In genomic region chr3:111846717-111847116, GRCh38 we compare ENCODE assay signal across 17 cellular contexts. TPM values are rescaled to one million over a fixed set of nuclear protein-coding genes. Genes with fewer than 3 reads are reported as not detected.
A peak's percentile ranks its signal among the peaks of the same experiment; 100 is the strongest.
DNase-seq lines count a peak whose midpoint lies in the region; ATAC-seq, FAIRE-seq and TF ChIP-seq lines count a peak whose summit lies in the region.
"Had no signal": no experiment of that assay in that cellular context is flagged by ENCODE, and none has a peak within 500 bp of the region (broad histone marks: within the 10 kb centered on the region; RNA-seq: fewer than 3 reads in every experiment).

No MANE protein-coding gene starts in this region.

- H3K9ac ChIP-seq in HepG2 (ENCODE audit: insufficient read depth, low read depth, low read length) (no peak overlapping the region), neuronal stem cell (ENCODE audit: low read depth, low read length, poor library complexity) (no peak overlapping the region)

- 54% methylated on average over 2 of the region's 2 CpGs for WGBS in right lobe of liver (ENCODE audit: insufficient coverage, low coverage, low lambda C conversion rate, missing lambda C conversion rate)
- WGBS in HepG2 (ENCODE audit: low lambda C conversion rate), result 93% methylated on average over 2 of the region's 2 CpGs
- WGBS in neuronal stem cell (ENCODE audit: extremely low coverage in 2 of 2, insufficient read length in 2 of 2, insufficient replicate concordance in 1 of 2), 2 donors, result no CpG with 5 or more reads among the region's 2 CpGs

- H4K91ac ChIP-seq in neuronal stem cell (ENCODE audit: low read depth, low read length, poor library complexity), result no peak overlapping the region

- H3K4me2 ChIP-seq in HepG2 (ENCODE audit: low read depth, low read length) (no peak overlapping the region), neuronal stem cell (ENCODE audit: insufficient read depth, low read length, poor library complexity, severe bottlenecking) (no peak overlapping the region)

- no peak for TF ChIP-seq EP300 in HepG2 (IDR thresholded peaks at IDR 0.05; ENCODE audit: low read depth in 2 of 2, low read length in 2 of 2)
- no peak for TF ChIP-seq EP300 in HepG2 (CRISPR knock-in tag; IDR thresholded peaks at IDR 0.05; ENCODE audit: borderline replicate concordance)

- no peak for TF ChIP-seq CTCF in right lobe of liver (IDR thresholded peaks at IDR 0.05)
- TF ChIP-seq CTCF in HepG2 (CRISPR knock-in tag; IDR thresholded peaks at IDR 0.05), result no peak
- TF ChIP-seq CTCF in astrocyte of the spinal cord (IDR thresholded peaks at IDR 0.05; ENCODE audit: low read depth, low read length), result no peak
- no peak for TF ChIP-seq CTCF in glutamatergic neuron (IDR thresholded peaks at IDR 0.05; ENCODE audit: partially characterized antibody, unreplicated experiment)
- TF ChIP-seq CTCF in left ventricle myocardium inferior (IDR thresholded peaks at IDR 0.05; ENCODE audit: borderline replicate concordance), result no peak

- no peaks in the 10 kb centered on the region for H3K9me3 ChIP-seq in right lobe of liver
- no peaks in the 10 kb centered on the region for H3K9me3 ChIP-seq in HepG2 (ENCODE audit: low read length)
- H3K9me3 ChIP-seq in neuronal stem cell (replicated peaks in 1 of 2; ENCODE audit: control insufficient read depth in 2 of 2, insufficient read depth in 1 of 2, low read depth in 1 of 2, low read length in 2 of 2), result no peaks in the 10 kb centered on the region
- H3K9me3 ChIP-seq in left ventricle myocardium inferior (replicated peaks), result no peaks in the 10 kb centered on the region
- H3K9me3 ChIP-seq: thoracic aorta had no signal

- H3K79me2 ChIP-seq in HepG2 (ENCODE audit: insufficient read depth, low read length), result no peaks in the 10 kb centered on the region

- H2BK15ac ChIP-seq in neuronal stem cell (ENCODE audit: low read length), result no peak overlapping the region

- in situ Hi-C loops in HepG2 (cut with HindIII; ENCODE audit: extremely low pct_ligation_motif_present, low pct_unique_long_range_greater_than_20kb), result no loop called here
- in situ Hi-C loops in astrocyte of the spinal cord (cut with HindIII; ENCODE audit: low sequenced_read_pairs), result no loop called here

- H3K4me3 Mint-ChIP-seq in glutamatergic neuron (ENCODE audit: unreplicated experiment), result no peak overlapping the region
- H3K4me3 Mint-ChIP-seq: activated CD4-positive, alpha-beta T cell treated with anti-CD3 and anti-CD28 coated beads, Interleukin-2, amount 10 ng/mL, durations not matched to agents 24 days and 14 days; activated T-helper 17 cell treated with anti-CD3 and anti-CD28 coated beads, Interleukin-2, amount 50 U/mL, for 72 hours had no signal

- H3K4me1 Mint-ChIP-seq in glutamatergic neuron (ENCODE audit: low read depth, unreplicated experiment), result no peaks in the 10 kb centered on the region
- H3K4me1 Mint-ChIP-seq: activated T-helper 17 cell treated with anti-CD3 and anti-CD28 coated beads, Interleukin-2, amount 50 U/mL, for 72 hours had no signal

- FAIRE-seq in HepG2 (lab: Jason Lieb, UNC), result no peak
- FAIRE-seq: A204.1 had no signal

- H3K9me3 Mint-ChIP-seq in glutamatergic neuron (ENCODE audit: unreplicated experiment), result no peaks in the 10 kb centered on the region
- H3K9me3 Mint-ChIP-seq: activated CD4-positive, alpha-beta T cell treated with anti-CD3 and anti-CD28 coated beads, Interleukin-2, amount 10 ng/mL, durations not matched to agents 24 days and 14 days; activated T-helper 17 cell treated with anti-CD3 and anti-CD28 coated beads, Interleukin-2, amount 50 U/mL, for 72 hours had no signal

- H4K20me1 ChIP-seq in HepG2 (ENCODE audit: insufficient read depth, low read length), result no peaks in the 10 kb centered on the region

- no peak overlapping the region for H3K4ac ChIP-seq in neuronal stem cell (ENCODE audit: low read length)

- no TSS peak for BruUV-seq in HepG2 (replicated peaks; lab: Mats Ljungman, UMichigan)

- no peaks in the 10 kb centered on the region for H3K27me3 ChIP-seq in right lobe of liver
- H3K27me3 ChIP-seq in HepG2 (ENCODE audit: control insufficient read depth in 1 of 2, insufficient read depth in 2 of 2, low read length in 2 of 2), result no peaks in the 10 kb centered on the region
- H3K27me3 ChIP-seq in neuronal stem cell (ENCODE audit: control insufficient read depth in 3 of 3, insufficient read depth in 3 of 3, low read depth in 1 of 3, low read length in 3 of 3), result no peaks in the 10 kb centered on the region
- H3K27me3 ChIP-seq in left ventricle myocardium inferior (ENCODE audit: low read depth), result no peaks in the 10 kb centered on the region
- H3K27me3 ChIP-seq: cardiac muscle cell had no signal

- CTCF ChIA-PET in HepG2 (lab: Yijun Ruan, JAX; ENCODE audit: low intra/inter-chr PET ratio, low total read pairs), result no interaction called here

- H3K79me1 ChIP-seq in neuronal stem cell (ENCODE audit: low read depth, low read length), result no peaks in the 10 kb centered on the region

- no peak overlapping the region for H2BK12ac ChIP-seq in neuronal stem cell (ENCODE audit: low read length)

- no peaks in the 10 kb centered on the region for H3K4me1 ChIP-seq in right lobe of liver
- no peaks in the 10 kb centered on the region for H3K4me1 ChIP-seq in HepG2 (ENCODE audit: insufficient read depth, low read length)
- peaks cover 0 to 4% of the 10 kb centered on the region in 2 donors for H3K4me1 ChIP-seq in neuronal stem cell (ENCODE audit: control insufficient read depth in 2 of 2, insufficient read depth in 1 of 2, low read depth in 1 of 2, low read length in 2 of 2)
- peaks cover 13% of the 10 kb centered on the region for H3K4me1 ChIP-seq in left ventricle myocardium inferior

- H3K27ac ChIP-seq in right lobe of liver (no peak overlapping the region), HepG2 (ENCODE audit: extremely low read length, insufficient read depth, low read length) (no peak overlapping the region), neuronal stem cell (replicated peaks; ENCODE audit: low read length) (no peak overlapping the region), left ventricle myocardium inferior (replicated peaks) (no peak overlapping the region)
- H3K27ac ChIP-seq: cardiac muscle cell, thoracic aorta had no signal

- no peak overlapping the region for H2BK120ac ChIP-seq in neuronal stem cell (ENCODE audit: low read depth, low read length)

- TF ChIP-seq RAD21 in HepG2 (CRISPR knock-in tag; IDR thresholded peaks at IDR 0.05), result no peak

- DNase-seq in right lobe of liver, result no peak
- no peak for DNase-seq in HepG2 (ENCODE audit: low spot score)
- peak; percentile 55 for DNase-seq in astrocyte of the spinal cord (ENCODE audit: low read depth, low spot score)
- peak; percentile 47 for DNase-seq in glomerular visceral epithelial cell (ENCODE audit: extremely low spot score)
- DNase-seq in glutamatergic neuron, result no peak
- DNase-seq in neuronal stem cell (ENCODE audit: low spot score), result no peak
- DNase-seq in left ventricle myocardium inferior, result no peak
- DNase-seq: activated CD4-positive, alpha-beta T cell treated with anti-CD3 and anti-CD28 coated beads, Interleukin-2, amount 10 ng/mL, durations not matched to agents 24 days and 14 days; erythroblast; NCI-H1417; NCI-H748 treated with DMSO at 0.1 percent for 48 hours had no signal

- H2AFZ ChIP-seq in HepG2 (ENCODE audit: low read length) (no peak overlapping the region), neuronal stem cell (ENCODE audit: low read length) (no peak overlapping the region)

- no peak overlapping the region for H3K4me3 ChIP-seq in right lobe of liver
- no peak overlapping the region for H3K4me3 ChIP-seq in HepG2 (replicated peaks in 1 of 3; ENCODE audit: insufficient read depth in 1 of 3, low read depth in 2 of 3, low read length in 3 of 3)
- no peak overlapping the region for H3K4me3 ChIP-seq in astrocyte of the spinal cord (ENCODE audit: low read depth, low read length)
- H3K4me3 ChIP-seq in neuronal stem cell (ENCODE audit: low read length in 2 of 2), result no peak overlapping the region
- no peak overlapping the region for H3K4me3 ChIP-seq in left ventricle myocardium inferior
- H3K4me3 ChIP-seq: cardiac muscle cell, skin epidermis, thoracic aorta had no signal

- no peak overlapping the region for H3K23ac ChIP-seq in neuronal stem cell (ENCODE audit: low read depth, low read length, poor library complexity)

- H3K18ac ChIP-seq in neuronal stem cell (ENCODE audit: low read length), result no peak overlapping the region

- H2BK5ac ChIP-seq in neuronal stem cell (ENCODE audit: low read length), result no peak overlapping the region

- H3K14ac ChIP-seq in neuronal stem cell (ENCODE audit: low read length), result no peak overlapping the region

- TF ChIP-seq POLR2A in right lobe of liver (IDR thresholded peaks at IDR 0.05), result no peak
- no peak for TF ChIP-seq POLR2A in HepG2 (IDR thresholded peaks at IDR 0.05; ENCODE audit: insufficient read depth in 1 of 2, low read depth in 2 of 2, low read length in 2 of 2)

- ATAC-seq in right lobe of liver, result peak; percentile 18 to 62 (median 38)
- ATAC-seq in HepG2, result no peak
- no peak for ATAC-seq in GM19463 (IDR thresholded peaks at IDR 0.05; ENCODE audit: unreplicated experiment)
- ATAC-seq: activated T-helper 17 cell treated with anti-CD3 and anti-CD28 coated beads, Interleukin-2, amount 50 U/mL, for 72 hours had no signal

- no peaks in the 10 kb centered on the region for H3K27me3 Mint-ChIP-seq in glutamatergic neuron (ENCODE audit: unreplicated experiment)

- intact Hi-C loops in right lobe of liver (cut with DNase I), result no loop called here
- intact Hi-C loops in HepG2 (cut with micrococcal nuclease; ENCODE audit: unreplicated experiment), result no loop called here
- intact Hi-C loops in left ventricle myocardium inferior (cut with micrococcal nuclease), result no loop called here

- H3K27ac Mint-ChIP-seq in glutamatergic neuron (ENCODE audit: unreplicated experiment), result no peak overlapping the region
- H3K27ac Mint-ChIP-seq: activated CD4-positive, alpha-beta T cell treated with anti-CD3 and anti-CD28 coated beads, Interleukin-2, amount 10 ng/mL, durations not matched to agents 24 days and 14 days; activated T-helper 17 cell treated with anti-CD3 and anti-CD28 coated beads, Interleukin-2, amount 50 U/mL, for 72 hours had no signal

- POLR2A ChIA-PET in HepG2 (lab: Yijun Ruan, JAX), result no interaction called here

- no peaks in the 10 kb centered on the region for H3K36me3 Mint-ChIP-seq in glutamatergic neuron (ENCODE audit: unreplicated experiment)

- no peaks in the 10 kb centered on the region for H3K36me3 ChIP-seq in right lobe of liver
- peaks cover 6 to 15% of the 10 kb centered on the region in 2 experiments; a peak in 3 of 5 replicates for H3K36me3 ChIP-seq in HepG2 (replicated peaks in 1 of 2; ENCODE audit: control insufficient read depth in 1 of 2, insufficient read depth in 2 of 2, low read length in 2 of 2)
- H3K36me3 ChIP-seq in neuronal stem cell (replicated peaks in 1 of 2; ENCODE audit: control insufficient read depth in 2 of 2, insufficient read depth in 2 of 2, low read length in 2 of 2), result no peaks in the 10 kb centered on the region
- no peaks in the 10 kb centered on the region for H3K36me3 ChIP-seq in left ventricle myocardium inferior
- H3K36me3 ChIP-seq: cardiac muscle cell, thoracic aorta had no signal

- H4K8ac ChIP-seq in neuronal stem cell (ENCODE audit: low read depth, low read length), result no peak overlapping the region

- no peak overlapping the region for H2AK5ac ChIP-seq in neuronal stem cell (ENCODE audit: low read depth, low read length)

RNA-seq across cellular contexts. Expression of gene PHLDB2, which starts 12.3 kb away (rescaled TPM):
- total RNA-seq in right lobe of liver, result 10 to 100 TPM; 21.9 to 40.6 (median 31.2) TPM
- total RNA-seq in HepG2 (2016; rRNA removed; fragmentation: Illumina TruSeq; extraction: Trizol), result 21.5 and 23.6 TPM in 2 replicates
- 6.9 and 8.0 TPM in 2 replicates for total RNA-seq in HepG2 (2016; cell fraction: cytosol; rRNA removed; fragmentation: Illumina TruSeq; extraction: Trizol; ENCODE audit: low read depth)
- 21.0 and 22.1 TPM in 2 replicates for total RNA-seq in HepG2 (2016; cell fraction: insoluble cytoplasmic fraction; rRNA removed; fragmentation: Illumina TruSeq; extraction: Trizol)
- 7.5 and 8.6 TPM in 2 replicates for total RNA-seq in HepG2 (2016; cell fraction: membrane; rRNA removed; fragmentation: Illumina TruSeq; extraction: Trizol)
- total RNA-seq in HepG2 (2016; cell fraction: nucleus; rRNA removed; fragmentation: Illumina TruSeq; extraction: Trizol), result 47.1 and 49.2 TPM in 2 replicates
- polyA plus RNA-seq in HepG2 (2011; rRNA removed), result 8.4 and 8.7 TPM in 2 replicates
- polyA plus RNA-seq in HepG2 (2011; cell fraction: cytosol; rRNA removed), result 4.0 and 4.6 TPM in 2 replicates
- polyA plus RNA-seq in HepG2 (2011; cell fraction: nucleus; rRNA removed), result 16.3 and 16.8 TPM in 2 replicates
- 8.4 and 12.0 TPM in 2 replicates for polyA plus RNA-seq in HepG2 (2012)
- polyA plus RNA-seq in HepG2 (2016; cell fraction: cytosol; fragmentation: Illumina TruSeq; extraction: Trizol; ENCODE audit: low read depth), result 0.75 and 0.92 TPM in 2 replicates
- 17.4 and 18.0 TPM in 2 replicates for polyA plus RNA-seq in HepG2 (2016; cell fraction: insoluble cytoplasmic fraction; fragmentation: Illumina TruSeq; extraction: Trizol; ENCODE audit: low read depth)
- 2.9 and 3.1 TPM in 2 replicates for polyA plus RNA-seq in HepG2 (2016; cell fraction: membrane; fragmentation: Illumina TruSeq; extraction: Trizol; ENCODE audit: low read depth)
- 34.5 and 36.8 TPM in 2 replicates for polyA plus RNA-seq in HepG2 (2016; cell fraction: nucleus; fragmentation: Illumina TruSeq; extraction: Trizol; ENCODE audit: insufficient read depth, low read depth)
- polyA minus RNA-seq in HepG2 (2011; rRNA and poly(A)+ RNA removed; ENCODE audit: low replicate concordance), result 27.7 and 69.1 TPM in 2 replicates
- 12.6 and 13.0 TPM in 2 replicates for polyA minus RNA-seq in HepG2 (2011; cell fraction: cytosol; rRNA and poly(A)+ RNA removed)
- polyA minus RNA-seq in HepG2 (2011; cell fraction: nucleus; rRNA and poly(A)+ RNA removed), result 99.5 and 104 TPM in 2 replicates
- 18.7 TPM for total RNA-seq in glutamatergic neuron (ENCODE audit: unreplicated experiment)
- 4.5 TPM for polyA plus RNA-seq in neuronal stem cell (2013, experiment 1 of 2)
- 4.6 TPM for polyA plus RNA-seq in neuronal stem cell (2013, experiment 2 of 2)
- 89.3 TPM for total RNA-seq in left ventricle myocardium inferior

Comparison
In these comparisons a context has a peak if more than half of its experiments do, and no peak if none do; other contexts are left out.
1. ATAC-seq: peak in right lobe of liver (4 of 4); none in HepG2 (single experiment) and GM19463 (single experiment).
2. DNase-seq: peak in astrocyte of the spinal cord (single experiment) and glomerular visceral epithelial cell (single experiment); none in right lobe of liver (0 of 3), HepG2 (single experiment), glutamatergic neuron (single experiment), neuronal stem cell (single experiment) and left ventricle myocardium inferior (single experiment).